In the genomic region with DNA sequence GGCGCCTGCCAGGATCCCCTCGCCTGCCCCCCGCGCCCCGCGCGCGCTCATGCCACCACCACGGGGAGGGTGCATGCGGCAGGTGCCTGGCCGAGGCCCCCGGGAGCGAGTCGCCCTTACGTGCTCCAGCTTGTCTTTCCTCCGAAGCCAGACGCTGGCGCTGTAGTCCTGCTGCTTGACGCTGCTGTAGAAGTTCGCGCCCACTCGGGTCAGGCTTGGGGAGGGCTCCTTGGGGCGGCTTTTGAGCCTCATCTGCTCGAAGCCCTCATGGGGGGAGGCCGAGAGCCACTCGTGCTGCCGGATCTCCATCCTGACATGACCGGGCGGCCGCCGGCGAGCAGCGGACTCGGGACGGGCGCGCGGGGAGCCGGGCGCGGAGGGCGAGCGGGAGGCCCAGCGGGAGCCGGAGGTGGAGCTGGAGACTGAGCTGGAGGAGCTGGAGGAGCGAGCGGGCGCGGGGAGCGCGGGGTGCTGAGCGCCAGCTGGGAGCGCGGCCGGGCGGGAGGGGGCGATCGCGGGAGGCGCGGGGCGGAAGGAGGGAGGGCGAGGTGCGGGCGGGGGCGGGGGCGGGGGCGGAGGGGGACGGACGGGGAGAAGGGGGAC, we compare ENCODE assay signal across 9 cellular contexts. TPM values are rescaled to one million over a fixed set of nuclear protein-coding genes. Genes with fewer than 3 reads are reported as not detected.
DNase-seq lines count a peak whose midpoint lies in the region; ATAC-seq and TF ChIP-seq lines count a peak whose summit lies in the region.
"Had no signal": no experiment of that assay in that cellular context is flagged by ENCODE, and none has a peak within 500 bp of the region (broad histone marks: within the 10 kb centered on the region; RNA-seq: fewer than 3 reads in every experiment).

No MANE protein-coding gene starts in this region.

- no peak overlapping the region for H3K23ac ChIP-seq in H9 (ENCODE audit: insufficient read length, low read depth, low read length)

- H3K9me3 ChIP-seq in AG04450 (ENCODE audit: control insufficient read depth, insufficient read depth, low read length) (peaks cover 3% of the 10 kb centered on the region; the same call in 1 of the 2 replicates), H9 (ENCODE audit: control insufficient read depth, low read depth, low read length) (no peaks in the 10 kb centered on the region), T-helper 17 cell (ENCODE audit: control insufficient read depth, low read length, poor library complexity, severe bottlenecking) (no peaks in the 10 kb centered on the region), parathyroid adenoma (ENCODE audit: control insufficient read depth, low read length) (no peaks in the 10 kb centered on the region)

- H3K9ac ChIP-seq in H9 (ENCODE audit: extremely low read depth, insufficient read length, low read length) (no peak overlapping the region), parathyroid adenoma (no peak overlapping the region)

- no peaks in the 10 kb centered on the region for H3K79me1 ChIP-seq in H9 (ENCODE audit: insufficient read depth, low read depth, low read length, poor library complexity, severe bottlenecking)

- no peak overlapping the region for H3T11ph ChIP-seq in H9 (ENCODE audit: low read length)

- TF ChIP-seq CTCF in AG04450 (IDR thresholded peaks at IDR 0.05; ENCODE audit: low read depth, low read length) (no peak), H9 (conservative IDR thresholded peaks at IDR 0.05) (peak; percentile 25; the same call in 1 of the 3 replicates), foreskin keratinocyte (conservative IDR thresholded peaks at IDR 0.05) (peak; percentile 58), parathyroid adenoma (IDR thresholded peaks at IDR 0.05) (no peak)

- H3K36me3 ChIP-seq in parathyroid adenoma (ENCODE audit: control insufficient read depth, insufficient read depth, low read length) = no peaks in the 10 kb centered on the region

- H4K5ac ChIP-seq in H9 (ENCODE audit: insufficient read length, low read depth, low read length) = no peak overlapping the region

- no peak overlapping the region for H4K91ac ChIP-seq in H9 (ENCODE audit: insufficient read length, low read depth, low read length)

- H3K18ac ChIP-seq in H9 (ENCODE audit: insufficient read length, low read depth, low read length) = no peak overlapping the region

- H3K79me2 ChIP-seq in H9 (ENCODE audit: insufficient read depth, low read length) (no peaks in the 10 kb centered on the region), parathyroid adenoma (no peaks in the 10 kb centered on the region)

- H2BK15ac ChIP-seq in H9 (ENCODE audit: low read depth, low read length) = no peak overlapping the region; the same call in 1 of the 2 replicates

- no peak overlapping the region for H2AK5ac ChIP-seq in H9 (ENCODE audit: insufficient read length, low read length)

- ATAC-seq in T-helper 17 cell (no peak), foreskin keratinocyte (peak; percentile 80), GM19324 (IDR thresholded peaks at IDR 0.05; ENCODE audit: low FRiP score, unreplicated experiment) (no peak)
- no peak for ATAC-seq in activated CD4-positive, CD25-positive, alpha-beta regulatory T cell treated with anti-CD3 and anti-CD28 coated beads, Interleukin-2, amount 50 U/mL, for 24 hours

- no peak overlapping the region for H2BK5ac ChIP-seq in H9 (ENCODE audit: insufficient read length, low read length)

- H3K27ac ChIP-seq in AG04450 (ENCODE audit: low read depth, low read length) (no peak overlapping the region), H9 (ENCODE audit: insufficient read length, low read depth, low read length) (no peak overlapping the region), foreskin keratinocyte (peak overlapping the region; percentile 83), parathyroid adenoma (no peak overlapping the region)

- H3K4me1 ChIP-seq in H9 (ENCODE audit: insufficient read depth, low read length) (peaks cover 3% of the 10 kb centered on the region; the same call in 1 of the 2 replicates), foreskin keratinocyte (peaks cover 13% of the 10 kb centered on the region), parathyroid adenoma (no peaks in the 10 kb centered on the region)

- H3K4me1 Mint-ChIP-seq in H9 = peaks cover 19 to 26% of the 10 kb centered on the region in 2 experiments
- peaks cover 4% of the 10 kb centered on the region for H3K4me1 Mint-ChIP-seq in T-helper 17 cell

- H3K4me2 ChIP-seq in H9 (ENCODE audit: insufficient read depth, insufficient read length, low read length) (peak overlapping the region; percentile 79), parathyroid adenoma (ENCODE audit: low read length) (peak overlapping the region; percentile 72)

- WGBS in H9 (ENCODE audit: extremely low coverage, insufficient read length, low lambda C conversion rate) = no CpG with 5 or more reads among the region's 70 CpGs

- H4K20me1 ChIP-seq in H9 (ENCODE audit: control insufficient read depth, insufficient read depth, insufficient read length) = no peaks in the 10 kb centered on the region

- peak overlapping the region; percentile 58; the same call in 1 of the 2 replicates for H3K14ac ChIP-seq in H9 (ENCODE audit: insufficient read depth, low read length)

- H3K27me3 Mint-ChIP-seq in H9 (ENCODE audit: low read depth) (peaks cover 45% of the 10 kb centered on the region), T-helper 17 cell (peaks cover 62% of the 10 kb centered on the region)

- H2AFZ ChIP-seq in H9 (ENCODE audit: low read length) = no peak overlapping the region
- H2AFZ ChIP-seq in parathyroid adenoma = peak overlapping the region; percentile 66

- H3K4me3 ChIP-seq in AG04450 (ENCODE audit: low read depth, low read length) (peak overlapping the region; percentile 27), parathyroid adenoma (ENCODE audit: low read depth, low read length) (peak overlapping the region; percentile 24)

- H3K23me2 ChIP-seq in H9 (ENCODE audit: insufficient read length, low read depth, low read length, poor library complexity, severe bottlenecking) = peaks cover 21% of the 10 kb centered on the region

- no peak overlapping the region for H3K4ac ChIP-seq in H9 (ENCODE audit: low read depth, low read length)

- H2BK12ac ChIP-seq in H9 (ENCODE audit: insufficient read length, low read depth, low read length) = no peak overlapping the region

- H3K9me3 Mint-ChIP-seq in H9 = no peaks in the 10 kb centered on the region
- H3K9me3 Mint-ChIP-seq: dendritic cell treated with granulocyte-macrophage colony-stimulating factor and Interleukin-4, amounts not matched to agents 40 ng/mL and 50 ng/mL, for 4 days had no signal

- peaks cover 24% of the 10 kb centered on the region for H3K27me3 ChIP-seq in AG04450 (ENCODE audit: control insufficient read depth, insufficient read depth, low read length)
- H3K27me3 ChIP-seq in H9 (ENCODE audit: insufficient read depth, low read length) = peaks cover 11% of the 10 kb centered on the region
- no peaks in the 10 kb centered on the region for H3K27me3 ChIP-seq in foreskin keratinocyte
- peaks cover 5% of the 10 kb centered on the region for H3K27me3 ChIP-seq in parathyroid adenoma (ENCODE audit: control insufficient read depth, insufficient read depth, low read length)

- no peak overlapping the region for H3K27ac Mint-ChIP-seq in H9
- no peak overlapping the region for H3K27ac Mint-ChIP-seq in T-helper 17 cell
- H3K27ac Mint-ChIP-seq: dendritic cell treated with granulocyte-macrophage colony-stimulating factor and Interleukin-4, amounts not matched to agents 40 ng/mL and 50 ng/mL, for 4 days had no signal

- H2BK120ac ChIP-seq in H9 (ENCODE audit: low read depth, low read length, poor library complexity, severe bottlenecking) = no peak overlapping the region

- POLR2A ChIA-PET in AG04450 (lab: Yijun Ruan, JAX) = no interaction called here

- peak overlapping the region; percentile 82 to 93 for H3K4me3 Mint-ChIP-seq in H9
- peak overlapping the region; percentile 68 for H3K4me3 Mint-ChIP-seq in T-helper 17 cell
- H3K4me3 Mint-ChIP-seq: dendritic cell treated with granulocyte-macrophage colony-stimulating factor and Interleukin-4, amounts not matched to agents 40 ng/mL and 50 ng/mL, for 4 days had no signal

- H3K36me3 Mint-ChIP-seq in H9 (ENCODE audit: insufficient read depth in 1 of 3, low read depth in 3 of 3) (no peaks in the 10 kb centered on the region; a peak in 2 of 7 replicates), T-helper 17 cell (ENCODE audit: low read depth) (no peaks in the 10 kb centered on the region)

- no peak for DNase-seq in AG04450 (ENCODE audit: low read depth, low spot score)
- DNase-seq in H9 = peak; percentile 82
- no peak for DNase-seq in T-helper 17 cell
- peak in 1 of 2 donors; percentile 67 for DNase-seq in foreskin keratinocyte
- no peak for DNase-seq in epidermal melanocyte (ENCODE audit: insufficient read length, low spot score)

- no peak overlapping the region for H4K8ac ChIP-seq in H9 (replicated peaks; ENCODE audit: insufficient read length, low read depth, low read length)

- no peak overlapping the region for H2BK20ac ChIP-seq in H9 (ENCODE audit: low read depth, low read length, poor library complexity, severe bottlenecking)

- H3K56ac ChIP-seq in H9 (ENCODE audit: insufficient read length, low read depth, low read length) = no peak overlapping the region

- CTCF ChIA-PET in AG04450 (lab: Charles Lee) = no interaction called here

RNA-seq across cellular contexts. Expression of a gene that starts 0.4 kb away (rescaled TPM):
- polyA plus RNA-seq in AG04450 (2011; rRNA removed) (not detected in 2 replicates), foreskin keratinocyte (4.2 and 5.0 TPM in 2 replicates)
- polyA minus RNA-seq in AG04450 (2011; rRNA and poly(A)+ RNA removed) = not detected in 2 replicates
- total RNA-seq in H9 (2021) (3.7 and 5.2 TPM in 2 replicates), T-helper 17 cell (not detected), foreskin keratinocyte (7.3 and 8.0 TPM in 2 replicates)

Comparison
In these comparisons a context has a peak if more than half of its experiments do, and no peak if none do; other contexts are left out.
1. CTCF ChIP-seq: peak in H9 (single experiment) and foreskin keratinocyte (single experiment); none in AG04450 (single experiment) and parathyroid adenoma (single experiment).